1 cellular context compared by ENCODE assay signal in the genomic region with DNA sequence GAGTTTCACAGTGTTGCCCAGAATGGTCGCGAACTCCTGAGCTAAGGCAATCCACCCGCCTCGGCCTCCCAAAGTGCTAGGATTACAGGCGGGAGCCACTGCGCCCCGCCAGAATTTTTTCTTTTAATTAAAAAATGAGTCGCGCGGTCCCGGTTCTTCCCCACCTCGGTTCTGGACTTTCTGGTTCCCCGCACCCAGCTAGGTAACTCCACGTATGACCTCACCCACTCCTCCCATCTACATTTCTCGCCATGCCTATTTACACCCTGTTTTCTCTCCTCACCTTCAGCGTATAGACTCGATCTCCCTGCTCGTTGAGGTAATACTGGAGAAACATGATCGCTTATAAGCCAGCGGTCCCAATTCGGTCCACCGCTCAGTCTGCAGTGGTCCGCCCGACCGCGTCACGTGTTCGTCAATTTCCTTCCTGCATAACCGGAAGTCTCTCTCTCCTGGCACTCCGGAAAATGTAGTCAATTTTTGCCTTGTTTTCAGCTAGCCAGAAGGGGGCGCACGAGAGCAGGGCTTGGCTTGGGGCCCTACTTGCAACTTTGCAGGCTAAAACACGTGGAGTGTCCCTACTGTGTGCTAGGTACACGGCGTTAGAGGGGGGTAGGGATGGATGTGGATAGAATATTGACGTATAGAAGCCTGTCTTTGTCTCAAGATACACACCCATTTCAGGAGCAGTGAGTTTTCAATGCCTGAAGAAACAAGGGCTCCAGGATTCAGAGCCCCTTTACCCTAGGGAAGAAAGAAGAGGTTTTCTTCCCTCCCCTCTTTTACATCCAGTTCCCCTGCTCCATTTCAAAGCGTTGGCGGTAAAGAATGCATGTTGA.
A peak's percentile ranks its signal among the peaks of the same experiment; 100 is the strongest.
TF ChIP-seq lines count a peak whose summit lies in the region.

Gene NOP10, minus strand, starts transcription at position 400 of the 839 bp plus-strand sequence. Its CDS starts 63 bp downstream, at position 337.
A gene with protein sequence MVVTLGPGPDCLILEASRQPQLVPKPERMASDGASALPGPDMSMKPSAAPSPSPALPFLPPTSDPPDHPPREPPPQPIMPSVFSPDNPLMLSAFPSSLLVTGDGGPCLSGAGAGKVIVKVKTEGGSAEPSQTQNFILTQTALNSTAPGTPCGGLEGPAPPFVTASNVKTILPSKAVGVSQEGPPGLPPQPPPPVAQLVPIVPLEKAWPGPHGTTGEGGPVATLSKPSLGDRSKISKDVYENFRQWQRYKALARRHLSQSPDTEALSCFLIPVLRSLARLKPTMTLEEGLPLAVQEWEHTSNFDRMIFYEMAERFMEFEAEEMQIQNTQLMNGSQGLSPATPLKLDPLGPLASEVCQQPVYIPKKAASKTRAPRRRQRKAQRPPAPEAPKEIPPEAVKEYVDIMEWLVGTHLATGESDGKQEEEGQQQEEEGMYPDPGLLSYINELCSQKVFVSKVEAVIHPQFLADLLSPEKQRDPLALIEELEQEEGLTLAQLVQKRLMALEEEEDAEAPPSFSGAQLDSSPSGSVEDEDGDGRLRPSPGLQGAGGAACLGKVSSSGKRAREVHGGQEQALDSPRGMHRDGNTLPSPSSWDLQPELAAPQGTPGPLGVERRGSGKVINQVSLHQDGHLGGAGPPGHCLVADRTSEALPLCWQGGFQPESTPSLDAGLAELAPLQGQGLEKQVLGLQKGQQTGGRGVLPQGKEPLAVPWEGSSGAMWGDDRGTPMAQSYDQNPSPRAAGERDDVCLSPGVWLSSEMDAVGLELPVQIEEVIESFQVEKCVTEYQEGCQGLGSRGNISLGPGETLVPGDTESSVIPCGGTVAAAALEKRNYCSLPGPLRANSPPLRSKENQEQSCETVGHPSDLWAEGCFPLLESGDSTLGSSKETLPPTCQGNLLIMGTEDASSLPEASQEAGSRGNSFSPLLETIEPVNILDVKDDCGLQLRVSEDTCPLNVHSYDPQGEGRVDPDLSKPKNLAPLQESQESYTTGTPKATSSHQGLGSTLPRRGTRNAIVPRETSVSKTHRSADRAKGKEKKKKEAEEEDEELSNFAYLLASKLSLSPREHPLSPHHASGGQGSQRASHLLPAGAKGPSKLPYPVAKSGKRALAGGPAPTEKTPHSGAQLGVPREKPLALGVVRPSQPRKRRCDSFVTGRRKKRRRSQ (plus strand): TSS at position 579 of the 839 bp plus-strand sequence. CDS start 382 bp downstream, outside the sequence.

TF ChIP-seq in A549, 52 proteins besides CTCF, POLR2A, EP300 and RAD21 (continued from another document):
- TF ChIP-seq ZC3H11A (IDR thresholded peaks at IDR 0.05): no peak
- TF ChIP-seq SMC3 (IDR thresholded peaks at IDR 0.05): peak; percentile 90
- peak; percentile 95 for TF ChIP-seq MYC (IDR thresholded peaks at IDR 0.05; ENCODE audit: borderline replicate concordance, low read length)
- TF ChIP-seq, protein P1, sequence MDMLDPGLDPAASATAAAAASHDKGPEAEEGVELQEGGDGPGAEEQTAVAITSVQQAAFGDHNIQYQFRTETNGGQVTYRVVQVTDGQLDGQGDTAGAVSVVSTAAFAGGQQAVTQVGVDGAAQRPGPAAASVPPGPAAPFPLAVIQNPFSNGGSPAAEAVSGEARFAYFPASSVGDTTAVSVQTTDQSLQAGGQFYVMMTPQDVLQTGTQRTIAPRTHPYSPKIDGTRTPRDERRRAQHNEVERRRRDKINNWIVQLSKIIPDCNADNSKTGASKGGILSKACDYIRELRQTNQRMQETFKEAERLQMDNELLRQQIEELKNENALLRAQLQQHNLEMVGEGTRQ (IDR thresholded peaks at IDR 0.05): peak; percentile 96
- TF ChIP-seq ZNF302 (CRISPR knock-in tag; IDR thresholded peaks at IDR 0.05): no peak
- TF ChIP-seq MAZ (IDR thresholded peaks at IDR 0.05; ENCODE audit: borderline replicate concordance, low read depth, low read length): no peak
- TF ChIP-seq, protein P2, sequence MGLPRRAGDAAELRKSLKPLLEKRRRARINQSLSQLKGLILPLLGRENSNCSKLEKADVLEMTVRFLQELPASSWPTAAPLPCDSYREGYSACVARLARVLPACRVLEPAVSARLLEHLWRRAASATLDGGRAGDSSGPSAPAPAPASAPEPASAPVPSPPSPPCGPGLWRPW (IDR thresholded peaks at IDR 0.05): no peak
- no peak for TF ChIP-seq REST (IDR thresholded peaks at IDR 0.05)
- no peak for TF ChIP-seq ZSCAN20 (CRISPR knock-in tag; IDR thresholded peaks at IDR 0.05)
- TF ChIP-seq NPAS2 (CRISPR knock-in tag; IDR thresholded peaks at IDR 0.05; ENCODE audit: borderline replicate concordance): no peak; the same call in 1 of the 2 replicates
- no peak for TF ChIP-seq TFCP2L1 (CRISPR knock-in tag; IDR thresholded peaks at IDR 0.05)
- peak; percentile 94 to 97 for TF ChIP-seq JUN (IDR thresholded peaks at IDR 0.05)
- TF ChIP-seq HOXB13 (CRISPR knock-in tag; IDR thresholded peaks at IDR 0.05; ENCODE audit: low read depth): no peak
- TF ChIP-seq MAX (IDR thresholded peaks at IDR 0.05): peak; percentile 98
- TF ChIP-seq, protein P3, sequence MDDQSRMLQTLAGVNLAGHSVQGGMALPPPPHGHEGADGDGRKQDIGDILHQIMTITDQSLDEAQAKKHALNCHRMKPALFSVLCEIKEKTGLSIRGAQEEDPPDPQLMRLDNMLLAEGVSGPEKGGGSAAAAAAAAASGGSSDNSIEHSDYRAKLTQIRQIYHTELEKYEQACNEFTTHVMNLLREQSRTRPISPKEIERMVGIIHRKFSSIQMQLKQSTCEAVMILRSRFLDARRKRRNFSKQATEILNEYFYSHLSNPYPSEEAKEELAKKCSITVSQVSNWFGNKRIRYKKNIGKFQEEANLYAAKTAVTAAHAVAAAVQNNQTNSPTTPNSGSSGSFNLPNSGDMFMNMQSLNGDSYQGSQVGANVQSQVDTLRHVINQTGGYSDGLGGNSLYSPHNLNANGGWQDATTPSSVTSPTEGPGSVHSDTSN (IDR thresholded peaks at IDR 0.05): 0 out of 2 replicates have a peak, but pooled peaks have one; percentile 25
- TF ChIP-seq, protein P4, sequence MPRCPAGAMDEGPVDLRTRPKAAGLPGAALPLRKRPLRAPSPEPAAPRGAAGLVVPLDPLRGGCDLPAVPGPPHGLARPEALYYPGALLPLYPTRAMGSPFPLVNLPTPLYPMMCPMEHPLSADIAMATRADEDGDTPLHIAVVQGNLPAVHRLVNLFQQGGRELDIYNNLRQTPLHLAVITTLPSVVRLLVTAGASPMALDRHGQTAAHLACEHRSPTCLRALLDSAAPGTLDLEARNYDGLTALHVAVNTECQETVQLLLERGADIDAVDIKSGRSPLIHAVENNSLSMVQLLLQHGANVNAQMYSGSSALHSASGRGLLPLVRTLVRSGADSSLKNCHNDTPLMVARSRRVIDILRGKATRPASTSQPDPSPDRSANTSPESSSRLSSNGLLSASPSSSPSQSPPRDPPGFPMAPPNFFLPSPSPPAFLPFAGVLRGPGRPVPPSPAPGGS (IDR thresholded peaks at IDR 0.05): peak; percentile 91; the same call in 2 of the 3 replicates
- peak; percentile 63 for TF ChIP-seq RFX5 (IDR thresholded peaks at IDR 0.05)
- no peak for TF ChIP-seq ESRRA (IDR thresholded peaks at IDR 0.05; ENCODE audit: borderline replicate concordance, low read length)
- TF ChIP-seq, protein P5, sequence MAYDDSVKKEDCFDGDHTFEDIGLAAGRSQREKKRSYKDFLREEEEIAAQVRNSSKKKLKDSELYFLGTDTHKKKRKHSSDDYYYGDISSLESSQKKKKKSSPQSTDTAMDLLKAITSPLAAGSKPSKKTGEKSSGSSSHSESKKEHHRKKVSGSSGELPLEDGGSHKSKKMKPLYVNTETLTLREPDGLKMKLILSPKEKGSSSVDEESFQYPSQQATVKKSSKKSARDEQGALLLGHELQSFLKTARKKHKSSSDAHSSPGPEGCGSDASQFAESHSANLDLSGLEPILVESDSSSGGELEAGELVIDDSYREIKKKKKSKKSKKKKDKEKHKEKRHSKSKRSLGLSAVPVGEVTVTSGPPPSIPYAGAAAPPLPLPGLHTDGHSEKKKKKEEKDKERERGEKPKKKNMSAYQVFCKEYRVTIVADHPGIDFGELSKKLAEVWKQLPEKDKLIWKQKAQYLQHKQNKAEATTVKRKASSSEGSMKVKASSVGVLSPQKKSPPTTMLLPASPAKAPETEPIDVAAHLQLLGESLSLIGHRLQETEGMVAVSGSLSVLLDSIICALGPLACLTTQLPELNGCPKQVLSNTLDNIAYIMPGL (CRISPR knock-in tag; IDR thresholded peaks at IDR 0.05; ENCODE audit: borderline replicate concordance): peak; percentile 3; the same call in 1 of the 2 replicates
- no peak for TF ChIP-seq NR3C1 (IDR thresholded peaks at IDR 0.05)
- TF ChIP-seq CEBPB (IDR thresholded peaks at IDR 0.05): no peak; a peak in 1 of 4 replicates
- no peak for TF ChIP-seq HEYL (CRISPR knock-in tag; IDR thresholded peaks at IDR 0.05)
- no peak for TF ChIP-seq TP53 (CRISPR knock-in tag; IDR thresholded peaks at IDR 0.05)
